Comparison of ENCODE assay signal across 8 cellular contexts in the genomic region with DNA sequence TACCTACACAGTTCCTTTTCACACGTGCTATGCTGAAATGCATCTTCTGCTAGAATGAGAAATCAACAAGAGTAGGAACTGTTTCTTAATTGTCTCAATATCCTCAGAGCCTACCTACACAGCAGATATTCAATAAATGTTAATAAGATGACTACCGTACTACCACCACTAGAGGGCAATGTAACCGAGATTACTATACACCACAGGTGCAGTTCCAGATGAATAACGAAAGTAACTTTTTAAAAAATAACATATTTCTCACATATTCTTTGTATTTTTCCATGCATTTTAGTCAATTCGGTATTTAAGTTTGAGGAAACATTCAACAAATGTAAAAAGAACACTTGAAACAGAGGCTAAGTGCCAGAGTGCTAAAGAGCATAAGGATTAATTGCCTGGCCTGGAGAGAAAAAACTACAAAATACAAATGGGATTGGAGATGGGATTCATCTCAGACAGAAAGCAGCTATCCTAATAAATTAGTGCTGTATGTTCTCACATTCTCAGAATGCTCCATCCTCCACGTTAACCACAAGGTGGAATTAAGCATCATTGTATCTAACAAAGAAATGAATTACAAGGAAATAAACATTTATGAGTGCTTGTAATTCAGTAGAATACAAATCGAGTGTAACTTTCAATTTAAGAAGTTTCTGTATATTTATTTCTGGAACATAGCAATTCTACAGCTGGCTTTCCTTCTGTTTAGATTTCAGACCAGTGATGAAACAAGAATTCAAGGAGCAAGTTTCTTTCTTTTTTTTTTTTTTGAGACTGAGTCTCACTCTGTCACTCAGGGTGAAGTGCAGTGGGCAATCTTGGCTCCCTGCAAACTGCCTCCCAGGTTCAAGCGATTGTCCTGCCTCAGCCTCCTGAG. TPM values are rescaled to one million over a fixed set of nuclear protein-coding genes. Genes with fewer than 3 reads are reported as not detected.
DNase-seq lines count a peak whose midpoint lies in the region; ATAC-seq and TF ChIP-seq lines count a peak whose summit lies in the region.

No MANE protein-coding gene starts in this region.

- WGBS in adrenal gland, 4 donors: 20 to 24% (median 22%) methylated on average over 8 of the region's 8 CpGs
- WGBS in spleen, 5 donors: 22 to 27% (median 26%) methylated on average over 8 of the region's 8 CpGs

- ATAC-seq in GM18907 (IDR thresholded peaks at IDR 0.05; ENCODE audit: unreplicated experiment): peak; percentile 80
- peak; percentile 90 for ATAC-seq in HG03066 (IDR thresholded peaks at IDR 0.05; ENCODE audit: low read depth, unreplicated experiment)

- H3K36me3 ChIP-seq in Caco-2 (ENCODE audit: control insufficient read depth, insufficient read depth, low read length) (no peaks in the 10 kb centered on the region), adrenal gland (replicated peaks in 1 of 2) (no peaks in the 10 kb centered on the region), right atrium auricular region (no peaks in the 10 kb centered on the region), spleen (no peaks in the 10 kb centered on the region)

- no peaks in the 10 kb centered on the region for H3K9me3 Mint-ChIP-seq in Caco-2 (ENCODE audit: unreplicated experiment)

- H3K36me3 Mint-ChIP-seq in Caco-2 (ENCODE audit: insufficient read depth, unreplicated experiment): no peaks in the 10 kb centered on the region

- TF ChIP-seq POLR2A in adrenal gland (IDR thresholded peaks at IDR 0.05) (no peak), spleen (IDR thresholded peaks at IDR 0.05) (no peak)

- H3K4me3 Mint-ChIP-seq in Caco-2 (ENCODE audit: unreplicated experiment): no peak overlapping the region

- H3K27ac ChIP-seq in adrenal gland (no peak overlapping the region), right atrium auricular region (no peak overlapping the region), spleen (no peak overlapping the region)

- H3K4me1 ChIP-seq in Caco-2 (peaks cover 5% of the 10 kb centered on the region; the same call in 1 of the 2 replicates), adrenal gland (replicated peaks in 1 of 2) (peaks cover 0 to 4% of the 10 kb centered on the region in 2 donors), right atrium auricular region (no peaks in the 10 kb centered on the region), spleen (peaks cover 3 to 6% (median 4%) of the 10 kb centered on the region in 6 donors)

- H3K27me3 ChIP-seq in Caco-2 (replicated peaks; ENCODE audit: control insufficient read depth, insufficient read depth, low read length): peaks cover 1% of the 10 kb centered on the region; the same call in 1 of the 2 replicates
- no peaks in the 10 kb centered on the region for H3K27me3 ChIP-seq in adrenal gland
- no peaks in the 10 kb centered on the region for H3K27me3 ChIP-seq in right atrium auricular region
- H3K27me3 ChIP-seq in spleen (replicated peaks in 1 of 7): peaks cover 0 to 12% (median 0%) of the 10 kb centered on the region in 7 donors

- no peak overlapping the region for H3K4me3 ChIP-seq in Caco-2 (ENCODE audit: low read depth, low read length)
- peak overlapping the region in 1 of 4 donors; percentile 12 for H3K4me3 ChIP-seq in adrenal gland
- no peak overlapping the region for H3K4me3 ChIP-seq in right atrium auricular region
- no peak overlapping the region for H3K4me3 ChIP-seq in spleen

- H3K9me3 ChIP-seq in Caco-2: no peaks in the 10 kb centered on the region
- H3K9me3 ChIP-seq in adrenal gland (replicated peaks in 1 of 3): no peaks in the 10 kb centered on the region
- H3K9me3 ChIP-seq in right atrium auricular region: no peaks in the 10 kb centered on the region
- H3K9me3 ChIP-seq in spleen: no peaks in the 10 kb centered on the region

- POLR2A ChIA-PET in Caco-2 (lab: Charles Lee): no interaction called here

- H3K4me1 Mint-ChIP-seq in Caco-2 (ENCODE audit: low read depth, unreplicated experiment): no peaks in the 10 kb centered on the region

- CTCF ChIA-PET in Caco-2 (lab: Charles Lee): no interaction called here

- peak; percentile 49 to 53 for TF ChIP-seq CTCF in Caco-2 (IDR thresholded peaks at IDR 0.05; ENCODE audit: insufficient read depth in 1 of 2, low read depth in 1 of 2, low read length in 1 of 2, severe bottlenecking in 1 of 2, unreplicated experiment in 1 of 2)
- TF ChIP-seq CTCF in adrenal gland (IDR thresholded peaks at IDR 0.05): peak; percentile 61 to 77 (median 66)
- TF ChIP-seq CTCF in right atrium auricular region (IDR thresholded peaks at IDR 0.05): peak; percentile 56 to 82
- peak in 10 of 11 experiments; percentile 38 to 73 (median 62) for TF ChIP-seq CTCF in spleen (IDR thresholded peaks at IDR 0.05 in 8 of 11, conservative IDR thresholded peaks at IDR 0.05 in 3 of 11)

- peaks cover 19% of the 10 kb centered on the region for H3K27me3 Mint-ChIP-seq in Caco-2 (ENCODE audit: insufficient read depth, unreplicated experiment)

- DNase-seq in Caco-2 (peak in 1 of 2 experiments; percentile 59), NCI-H2171 treated with DMSO at 0.1 percent for 48 hours (lab: John Stamatoyannopoulos, UW) (peak; percentile 63), adrenal gland (peak in 2 of 7 donors; percentile 24 to 29), right atrium auricular region (ENCODE audit: low spot score) (no peak), spleen (no peak), 8988T (no peak)

- no TSS peak for BruUV-seq in Caco-2 (replicated peaks; lab: Mats Ljungman, UMichigan)

- intact Hi-C loops in Caco-2 (cut with micrococcal nuclease; ENCODE audit: unreplicated experiment) (loop anchor here (1.0 to 5.0 kb wide), 4 partner anchors 19 to 523 kb away; no protein-coding TSS in a partner anchor), adrenal gland (cut with DNase I) (loop anchor here (10.0 kb wide), 1 partner anchor 95 kb away; no protein-coding TSS in a partner anchor), spleen (cut with DNase I; ENCODE audit: low total_unique reads) (loop anchor here (10.0 kb wide), 1 partner anchor 525 kb away; no protein-coding TSS in a partner anchor)

- H3K27ac Mint-ChIP-seq in Caco-2 (ENCODE audit: unreplicated experiment): no peak overlapping the region

RNA-seq across cellular contexts. Expression of gene HECTD2, which starts 20.3 kb away (rescaled TPM):
- total RNA-seq in Caco-2 (2022): 1.5 and 2.0 TPM in 2 replicates
- total RNA-seq in adrenal gland: 10 to 100 TPM in 4 of 8 donors, 1 to 10 TPM in 4; 5.4 to 20.3 (median 10.1) TPM
- 10 to 100 TPM in 1 of 3 donors, 1 to 10 TPM in 2; 6.8 to 10.1 (median 7.2) TPM for polyA plus RNA-seq in adrenal gland
- 1 to 10 TPM; 6.9 TPM for total RNA-seq in right atrium auricular region
- total RNA-seq in spleen: 10 to 100 TPM in 3 of 7 donors, 1 to 10 TPM in 4; 7.0 to 11.1 (median 7.6) TPM
- 1 to 10 TPM; 3.3 to 3.8 (median 3.6) TPM for polyA plus RNA-seq in spleen
